8 cellular contexts compared by ENCODE assay signal in the genomic region with DNA sequence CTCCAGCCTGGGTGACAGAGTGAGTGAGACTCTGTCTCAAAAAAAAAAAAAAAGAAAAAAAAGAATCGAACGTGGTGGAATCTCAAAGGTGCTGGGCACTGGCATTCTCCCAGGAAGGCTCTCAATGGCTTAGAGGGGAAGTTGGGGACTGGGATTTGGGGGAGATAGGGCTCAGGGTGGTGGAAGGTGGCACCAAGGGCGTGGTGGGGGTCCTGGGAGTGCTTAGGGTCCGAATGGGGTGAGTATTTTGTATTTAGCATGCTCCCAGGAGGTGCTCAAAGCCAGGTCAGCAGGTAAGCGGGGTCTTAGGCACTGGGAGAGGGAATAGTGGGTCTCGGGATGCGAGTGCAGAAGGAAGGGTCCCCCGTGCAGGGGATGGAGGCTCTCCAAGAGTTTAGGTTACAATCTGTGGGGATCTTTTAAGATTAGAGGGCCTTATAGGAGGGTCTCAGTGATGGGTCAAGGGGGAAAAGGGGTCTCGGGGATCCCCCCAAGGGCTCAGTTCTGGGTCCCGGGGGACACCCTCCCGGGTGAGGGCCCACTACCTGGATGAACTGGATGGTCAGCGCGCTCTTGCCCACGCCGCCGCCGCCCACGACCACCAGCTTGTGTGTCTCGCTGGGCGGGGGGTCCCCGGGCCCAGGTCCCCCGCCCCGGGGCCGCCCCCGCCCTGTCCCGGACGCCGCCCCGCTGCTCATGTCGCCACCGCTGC. TPM values are rescaled to one million over a fixed set of nuclear protein-coding genes. Genes with fewer than 3 reads are reported as not detected.
DNase-seq lines count a peak whose midpoint lies in the region; ATAC-seq lines count a peak whose summit lies in the region.

No MANE protein-coding gene starts in this region.

- no peaks in the 10 kb centered on the region for H3K27me3 ChIP-seq in HUES48 (ENCODE audit: control insufficient read depth, insufficient read depth, low read length)
- peaks cover 10% of the 10 kb centered on the region for H3K27me3 ChIP-seq in iPS-18a (ENCODE audit: control insufficient read depth, insufficient read depth, low read length)

- peak overlapping the region; percentile 99 for H3K4me3 Mint-ChIP-seq in activated T-helper 17 cell treated with anti-CD3 and anti-CD28 coated beads, Interleukin-2, amount 50 U/mL, for 72 hours
- H3K4me3 Mint-ChIP-seq in stimulated activated memory B cell treated with anti-CD40 and anti-IgM and Interleukin-4, amounts not matched to agents 10 μg/mL and 1 μg/mL and 100 μg/mL, for 72 hours = peak overlapping the region; percentile 96

- H3K9me3 Mint-ChIP-seq in activated T-helper 17 cell treated with anti-CD3 and anti-CD28 coated beads, Interleukin-2, amount 50 U/mL, for 72 hours = no peaks in the 10 kb centered on the region
- no peaks in the 10 kb centered on the region for H3K9me3 Mint-ChIP-seq in stimulated activated memory B cell treated with anti-CD40 and anti-IgM and Interleukin-4, amounts not matched to agents 10 μg/mL and 1 μg/mL and 100 μg/mL, for 72 hours

- H3K36me3 ChIP-seq in HUES48 (ENCODE audit: control insufficient read depth, insufficient read depth, low read length) (no peaks in the 10 kb centered on the region), iPS-18a (ENCODE audit: control insufficient read depth, low read depth, low read length) (no peaks in the 10 kb centered on the region)

- H3K27ac ChIP-seq in HUES48 (ENCODE audit: low read depth, low read length) = no peak overlapping the region
- no peak overlapping the region for H3K27ac ChIP-seq in iPS-18a (ENCODE audit: low read length)

- no peak overlapping the region for H3K9ac ChIP-seq in HUES48 (ENCODE audit: low read depth, low read length)
- H3K9ac ChIP-seq in iPS-18a (ENCODE audit: low read length) = no peak overlapping the region

- H3K27ac Mint-ChIP-seq in activated T-helper 17 cell treated with anti-CD3 and anti-CD28 coated beads, Interleukin-2, amount 50 U/mL, for 72 hours = peak overlapping the region; percentile 98
- peak overlapping the region; percentile 93 for H3K27ac Mint-ChIP-seq in stimulated activated memory B cell treated with anti-CD40 and anti-IgM and Interleukin-4, amounts not matched to agents 10 μg/mL and 1 μg/mL and 100 μg/mL, for 72 hours

- peaks cover 41% of the 10 kb centered on the region for H3K4me1 Mint-ChIP-seq in activated T-helper 17 cell treated with anti-CD3 and anti-CD28 coated beads, Interleukin-2, amount 50 U/mL, for 72 hours
- peaks cover 64% of the 10 kb centered on the region for H3K4me1 Mint-ChIP-seq in stimulated activated memory B cell treated with anti-CD40 and anti-IgM and Interleukin-4, amounts not matched to agents 10 μg/mL and 1 μg/mL and 100 μg/mL, for 72 hours

- H3K9me3 ChIP-seq in HUES48 (ENCODE audit: control insufficient read depth, insufficient read depth, low read length) = no peaks in the 10 kb centered on the region
- no peaks in the 10 kb centered on the region for H3K9me3 ChIP-seq in iPS-18a (ENCODE audit: control insufficient read depth, low read depth, low read length)

- peaks cover 26% of the 10 kb centered on the region for H3K4me1 ChIP-seq in HUES48 (ENCODE audit: control insufficient read depth, insufficient read depth, low read length)
- H3K4me1 ChIP-seq in iPS-18a (ENCODE audit: control insufficient read depth, low read depth, low read length) = peaks cover 37% of the 10 kb centered on the region

- H3K27me3 Mint-ChIP-seq in activated T-helper 17 cell treated with anti-CD3 and anti-CD28 coated beads, Interleukin-2, amount 50 U/mL, for 72 hours = no peaks in the 10 kb centered on the region
- H3K27me3 Mint-ChIP-seq in stimulated activated memory B cell treated with anti-CD40 and anti-IgM and Interleukin-4, amounts not matched to agents 10 μg/mL and 1 μg/mL and 100 μg/mL, for 72 hours = no peaks in the 10 kb centered on the region

- H3K36me3 Mint-ChIP-seq in activated T-helper 17 cell treated with anti-CD3 and anti-CD28 coated beads, Interleukin-2, amount 50 U/mL, for 72 hours (ENCODE audit: low read depth) = peaks cover 26% of the 10 kb centered on the region
- peaks cover 4% of the 10 kb centered on the region for H3K36me3 Mint-ChIP-seq in stimulated activated memory B cell treated with anti-CD40 and anti-IgM and Interleukin-4, amounts not matched to agents 10 μg/mL and 1 μg/mL and 100 μg/mL, for 72 hours

- no peak for ATAC-seq in activated T-helper 17 cell treated with anti-CD3 and anti-CD28 coated beads, Interleukin-2, amount 50 U/mL, for 72 hours (replicated peaks)
- no peak for ATAC-seq in stimulated activated memory B cell treated with anti-CD40 and anti-IgM and Interleukin-4, amounts not matched to agents 10 μg/mL and 1 μg/mL and 100 μg/mL, for 72 hours

- DNase-seq in hippocampal formation (lab: John Stamatoyannopoulos, UW) = no peak
- no peak for DNase-seq in NCI-H2081 (lab: John Stamatoyannopoulos, UW)
- no peak for DNase-seq in RKO (ENCODE audit: low spot score)
- DNase-seq in NCI-H226 = no peak

- peak overlapping the region; percentile 58 for H3K4me3 ChIP-seq in HUES48 (ENCODE audit: low read depth, low read length)
- H3K4me3 ChIP-seq in iPS-18a (ENCODE audit: low read length) = peak overlapping the region; percentile 52

RNA-seq across cellular contexts. Expression of a gene that starts 0.4 kb away (rescaled TPM):
- 10 to 100 TPM in 1 of 2 donors, 1 to 10 TPM in 1; 7.6 to 14.3 TPM for total RNA-seq in activated T-helper 17 cell treated with anti-CD3 and anti-CD28 coated beads, Interleukin-2, amount 50 U/mL, for 72 hours

RNA-seq across cellular contexts. Expression of a gene that starts 2.5 kb away (rescaled TPM):
- total RNA-seq in activated T-helper 17 cell treated with anti-CD3 and anti-CD28 coated beads, Interleukin-2, amount 50 U/mL, for 72 hours = 10 to 100 TPM; 53.8 to 60.5 TPM

RNA-seq across cellular contexts. Expression of a gene that starts 26.1 kb away (rescaled TPM):
- 100 to 1,000 TPM; 150 to 218 TPM for total RNA-seq in activated T-helper 17 cell treated with anti-CD3 and anti-CD28 coated beads, Interleukin-2, amount 50 U/mL, for 72 hours

RNA-seq across cellular contexts. Expression of a gene that starts 26.2 kb away (rescaled TPM):
- 10 to 100 TPM; 61.1 to 80.5 TPM for total RNA-seq in activated T-helper 17 cell treated with anti-CD3 and anti-CD28 coated beads, Interleukin-2, amount 50 U/mL, for 72 hours

RNA-seq across cellular contexts. Expression of a gene that starts 37.5 kb away (rescaled TPM):
- total RNA-seq in activated T-helper 17 cell treated with anti-CD3 and anti-CD28 coated beads, Interleukin-2, amount 50 U/mL, for 72 hours = 100 to 1,000 TPM; 183 to 345 TPM
